35 cellular contexts compared by ENCODE assay signal in the genomic region with DNA sequence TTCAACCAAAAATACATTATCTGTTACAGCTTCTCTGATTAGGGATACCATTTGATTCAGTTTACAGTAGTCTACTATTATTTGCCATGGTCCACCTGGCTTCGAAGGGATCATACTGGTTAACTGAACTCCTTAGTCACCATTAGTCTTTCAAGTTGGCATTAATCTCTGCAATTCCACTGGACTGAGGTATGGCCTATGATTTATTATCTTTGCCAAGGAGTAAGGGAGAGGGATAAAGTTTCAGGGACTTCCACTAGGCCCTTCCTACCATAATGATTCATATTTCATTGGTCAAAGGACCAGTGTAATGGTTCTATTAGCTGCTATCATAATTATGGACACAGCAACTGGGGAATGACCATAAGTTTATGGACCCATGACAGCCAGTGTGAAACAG.
"Had no signal": no experiment of that assay in that cellular context is flagged by ENCODE, and none has a peak within 500 bp of the region (broad histone marks: within the 10 kb centered on the region; RNA-seq: fewer than 3 reads in every experiment).

No MANE protein-coding gene starts in this region.

- DNase-seq: Karpas-422, Kasumi-1, KG1, MG63, MM.1S, MV-4-11, NCI-H1048, NCI-H1092, NCI-H1092 treated with DMSO at 0.1 percent for 48 hours, NCI-H1105, NCI-H1105 treated with DMSO at 0.1 percent for 48 hours, NCI-H1417, NCI-H1417 treated with DMSO at 0.1 percent for 48 hours, NCI-H1436, NCI-H1436 treated with DMSO at 0.1 percent for 48 hours, NCI-H146, NCI-H1694, NCI-H1694 treated with DMSO at 0.1 percent for 48 hours, NCI-H187, NCI-H187 treated with DMSO at 0.1 percent for 48 hours, NCI-H1930, NCI-H2029, NCI-H2029 treated with DMSO at 0.1 percent for 48 hours, NCI-H2081, NCI-H2081 treated with DMSO at 0.1 percent for 48 hours, NCI-H2107, NCI-H2171, NCI-H2171 treated with DMSO at 0.1 percent for 48 hours, NCI-H2227 treated with DMSO at 0.1 percent for 48 hours, NCI-H226, NCI-H345, NCI-H446, NCI-H446 treated with DMSO at 0.1 percent for 48 hours, NCI-H510A had no signal

- H3K4me2 ChIP-seq: KMS-11 had no signal

- H3K27ac ChIP-seq: KMS-11 had no signal

- H3K4me3 ChIP-seq: MG63 had no signal

- H3K27me3 ChIP-seq: MG63 had no signal

- H3K36me3 ChIP-seq: MG63 had no signal

- H3K9ac ChIP-seq: KMS-11 had no signal
